Comparison of ENCODE assay signal across 1 cellular context in the genomic region with DNA sequence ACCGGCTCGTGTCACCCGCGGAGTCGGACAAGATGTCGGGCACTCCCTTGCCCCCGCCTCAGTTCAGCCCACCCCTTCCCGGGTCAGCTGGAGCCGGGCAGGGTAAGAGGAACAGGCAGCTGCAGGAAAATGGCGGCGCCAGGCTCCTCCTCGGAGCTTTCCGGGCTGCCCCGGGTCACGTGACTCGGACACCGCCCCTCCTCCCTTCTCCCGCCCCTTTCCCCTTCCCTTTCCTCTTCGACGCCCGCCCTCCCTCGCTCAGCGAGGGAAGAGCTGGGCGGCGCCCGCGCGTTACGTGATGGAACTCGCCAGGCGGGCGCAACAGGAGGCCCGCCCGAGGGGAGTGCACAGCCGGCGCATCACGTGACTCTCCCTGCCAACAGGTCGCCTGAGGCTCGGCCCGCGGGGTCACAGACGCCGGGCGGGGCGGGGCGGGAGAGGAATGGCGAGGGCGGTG.
A peak's percentile ranks its signal among the peaks of the same experiment; 100 is the strongest.
TF ChIP-seq lines count a peak whose summit lies in the region.

A gene with protein sequence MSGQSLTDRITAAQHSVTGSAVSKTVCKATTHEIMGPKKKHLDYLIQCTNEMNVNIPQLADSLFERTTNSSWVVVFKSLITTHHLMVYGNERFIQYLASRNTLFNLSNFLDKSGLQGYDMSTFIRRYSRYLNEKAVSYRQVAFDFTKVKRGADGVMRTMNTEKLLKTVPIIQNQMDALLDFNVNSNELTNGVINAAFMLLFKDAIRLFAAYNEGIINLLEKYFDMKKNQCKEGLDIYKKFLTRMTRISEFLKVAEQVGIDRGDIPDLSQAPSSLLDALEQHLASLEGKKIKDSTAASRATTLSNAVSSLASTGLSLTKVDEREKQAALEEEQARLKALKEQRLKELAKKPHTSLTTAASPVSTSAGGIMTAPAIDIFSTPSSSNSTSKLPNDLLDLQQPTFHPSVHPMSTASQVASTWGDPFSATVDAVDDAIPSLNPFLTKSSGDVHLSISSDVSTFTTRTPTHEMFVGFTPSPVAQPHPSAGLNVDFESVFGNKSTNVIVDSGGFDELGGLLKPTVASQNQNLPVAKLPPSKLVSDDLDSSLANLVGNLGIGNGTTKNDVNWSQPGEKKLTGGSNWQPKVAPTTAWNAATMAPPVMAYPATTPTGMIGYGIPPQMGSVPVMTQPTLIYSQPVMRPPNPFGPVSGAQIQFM (minus strand): TSS at position 134 of the 457 bp plus-strand sequence. CDS start 304 bp downstream, outside the sequence.

TF ChIP-seq in HepG2, 621 proteins besides CTCF, POLR2A, EP300 and RAD21 (continued from another document and continues in another):
- TF ChIP-seq, protein P1, sequence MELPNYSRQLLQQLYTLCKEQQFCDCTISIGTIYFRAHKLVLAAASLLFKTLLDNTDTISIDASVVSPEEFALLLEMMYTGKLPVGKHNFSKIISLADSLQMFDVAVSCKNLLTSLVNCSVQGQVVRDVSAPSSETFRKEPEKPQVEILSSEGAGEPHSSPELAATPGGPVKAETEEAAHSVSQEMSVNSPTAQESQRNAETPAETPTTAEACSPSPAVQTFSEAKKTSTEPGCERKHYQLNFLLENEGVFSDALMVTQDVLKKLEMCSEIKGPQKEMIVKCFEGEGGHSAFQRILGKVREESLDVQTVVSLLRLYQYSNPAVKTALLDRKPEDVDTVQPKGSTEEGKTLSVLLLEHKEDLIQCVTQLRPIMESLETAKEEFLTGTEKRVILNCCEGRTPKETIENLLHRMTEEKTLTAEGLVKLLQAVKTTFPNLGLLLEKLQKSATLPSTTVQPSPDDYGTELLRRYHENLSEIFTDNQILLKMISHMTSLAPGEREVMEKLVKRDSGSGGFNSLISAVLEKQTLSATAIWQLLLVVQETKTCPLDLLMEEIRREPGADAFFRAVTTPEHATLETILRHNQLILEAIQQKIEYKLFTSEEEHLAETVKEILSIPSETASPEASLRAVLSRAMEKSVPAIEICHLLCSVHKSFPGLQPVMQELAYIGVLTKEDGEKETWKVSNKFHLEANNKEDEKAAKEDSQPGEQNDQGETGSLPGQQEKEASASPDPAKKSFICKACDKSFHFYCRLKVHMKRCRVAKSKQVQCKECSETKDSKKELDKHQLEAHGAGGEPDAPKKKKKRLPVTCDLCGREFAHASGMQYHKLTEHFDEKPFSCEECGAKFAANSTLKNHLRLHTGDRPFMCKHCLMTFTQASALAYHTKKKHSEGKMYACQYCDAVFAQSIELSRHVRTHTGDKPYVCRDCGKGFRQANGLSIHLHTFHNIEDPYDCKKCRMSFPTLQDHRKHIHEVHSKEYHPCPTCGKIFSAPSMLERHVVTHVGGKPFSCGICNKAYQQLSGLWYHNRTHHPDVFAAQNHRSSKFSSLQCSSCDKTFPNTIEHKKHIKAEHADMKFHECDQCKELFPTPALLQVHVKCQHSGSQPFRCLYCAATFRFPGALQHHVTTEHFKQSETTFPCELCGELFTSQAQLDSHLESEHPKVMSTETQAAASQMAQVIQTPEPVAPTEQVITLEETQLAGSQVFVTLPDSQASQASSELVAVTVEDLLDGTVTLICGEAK (IDR thresholded peaks at IDR 0.05), result no peak
- TF ChIP-seq, protein P1 (CRISPR knock-in tag; IDR thresholded peaks at IDR 0.05), result peak; percentile 45; the same call in 1 of the 2 replicates
- TF ChIP-seq, protein P2, sequence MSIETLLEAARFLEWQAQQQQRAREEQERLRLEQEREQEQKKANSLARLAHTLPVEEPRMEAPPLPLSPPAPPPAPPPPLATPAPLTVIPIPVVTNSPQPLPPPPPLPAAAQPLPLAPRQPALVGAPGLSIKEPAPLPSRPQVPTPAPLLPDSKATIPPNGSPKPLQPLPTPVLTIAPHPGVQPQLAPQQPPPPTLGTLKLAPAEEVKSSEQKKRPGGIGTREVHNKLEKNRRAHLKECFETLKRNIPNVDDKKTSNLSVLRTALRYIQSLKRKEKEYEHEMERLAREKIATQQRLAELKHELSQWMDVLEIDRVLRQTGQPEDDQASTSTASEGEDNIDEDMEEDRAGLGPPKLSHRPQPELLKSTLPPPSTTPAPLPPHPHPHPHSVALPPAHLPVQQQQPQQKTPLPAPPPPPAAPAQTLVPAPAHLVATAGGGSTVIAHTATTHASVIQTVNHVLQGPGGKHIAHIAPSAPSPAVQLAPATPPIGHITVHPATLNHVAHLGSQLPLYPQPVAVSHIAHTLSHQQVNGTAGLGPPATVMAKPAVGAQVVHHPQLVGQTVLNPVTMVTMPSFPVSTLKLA (IDR thresholded peaks at IDR 0.05), result peak; percentile 70
- TF ChIP-seq PCBP2 (optimal IDR thresholded peaks at IDR 0.05; ENCODE audit: low read depth, low read length, poor library complexity, severe bottlenecking), result no peak
- peak; percentile 70; the same call in 1 of the 2 replicates for TF ChIP-seq KLF12 (CRISPR knock-in tag; IDR thresholded peaks at IDR 0.05; ENCODE audit: borderline replicate concordance)
- TF ChIP-seq, protein P3, sequence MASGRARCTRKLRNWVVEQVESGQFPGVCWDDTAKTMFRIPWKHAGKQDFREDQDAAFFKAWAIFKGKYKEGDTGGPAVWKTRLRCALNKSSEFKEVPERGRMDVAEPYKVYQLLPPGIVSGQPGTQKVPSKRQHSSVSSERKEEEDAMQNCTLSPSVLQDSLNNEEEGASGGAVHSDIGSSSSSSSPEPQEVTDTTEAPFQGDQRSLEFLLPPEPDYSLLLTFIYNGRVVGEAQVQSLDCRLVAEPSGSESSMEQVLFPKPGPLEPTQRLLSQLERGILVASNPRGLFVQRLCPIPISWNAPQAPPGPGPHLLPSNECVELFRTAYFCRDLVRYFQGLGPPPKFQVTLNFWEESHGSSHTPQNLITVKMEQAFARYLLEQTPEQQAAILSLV (CRISPR knock-in tag; IDR thresholded peaks at IDR 0.05; ENCODE audit: borderline replicate concordance), result peak; percentile 80
- TF ChIP-seq ZNF556 (CRISPR knock-in tag; IDR thresholded peaks at IDR 0.05; ENCODE audit: borderline replicate concordance), result no peak
- TF ChIP-seq ARNTL (CRISPR knock-in tag; IDR thresholded peaks at IDR 0.05), result peak; percentile 75
- no peak for TF ChIP-seq WIZ (CRISPR knock-in tag; IDR thresholded peaks at IDR 0.05)
- TF ChIP-seq KLF16 (CRISPR knock-in tag; IDR thresholded peaks at IDR 0.05), result peak in 1 of 2 experiments; percentile 82; a peak in 1 of 4 replicates
- TF ChIP-seq, protein P4, sequence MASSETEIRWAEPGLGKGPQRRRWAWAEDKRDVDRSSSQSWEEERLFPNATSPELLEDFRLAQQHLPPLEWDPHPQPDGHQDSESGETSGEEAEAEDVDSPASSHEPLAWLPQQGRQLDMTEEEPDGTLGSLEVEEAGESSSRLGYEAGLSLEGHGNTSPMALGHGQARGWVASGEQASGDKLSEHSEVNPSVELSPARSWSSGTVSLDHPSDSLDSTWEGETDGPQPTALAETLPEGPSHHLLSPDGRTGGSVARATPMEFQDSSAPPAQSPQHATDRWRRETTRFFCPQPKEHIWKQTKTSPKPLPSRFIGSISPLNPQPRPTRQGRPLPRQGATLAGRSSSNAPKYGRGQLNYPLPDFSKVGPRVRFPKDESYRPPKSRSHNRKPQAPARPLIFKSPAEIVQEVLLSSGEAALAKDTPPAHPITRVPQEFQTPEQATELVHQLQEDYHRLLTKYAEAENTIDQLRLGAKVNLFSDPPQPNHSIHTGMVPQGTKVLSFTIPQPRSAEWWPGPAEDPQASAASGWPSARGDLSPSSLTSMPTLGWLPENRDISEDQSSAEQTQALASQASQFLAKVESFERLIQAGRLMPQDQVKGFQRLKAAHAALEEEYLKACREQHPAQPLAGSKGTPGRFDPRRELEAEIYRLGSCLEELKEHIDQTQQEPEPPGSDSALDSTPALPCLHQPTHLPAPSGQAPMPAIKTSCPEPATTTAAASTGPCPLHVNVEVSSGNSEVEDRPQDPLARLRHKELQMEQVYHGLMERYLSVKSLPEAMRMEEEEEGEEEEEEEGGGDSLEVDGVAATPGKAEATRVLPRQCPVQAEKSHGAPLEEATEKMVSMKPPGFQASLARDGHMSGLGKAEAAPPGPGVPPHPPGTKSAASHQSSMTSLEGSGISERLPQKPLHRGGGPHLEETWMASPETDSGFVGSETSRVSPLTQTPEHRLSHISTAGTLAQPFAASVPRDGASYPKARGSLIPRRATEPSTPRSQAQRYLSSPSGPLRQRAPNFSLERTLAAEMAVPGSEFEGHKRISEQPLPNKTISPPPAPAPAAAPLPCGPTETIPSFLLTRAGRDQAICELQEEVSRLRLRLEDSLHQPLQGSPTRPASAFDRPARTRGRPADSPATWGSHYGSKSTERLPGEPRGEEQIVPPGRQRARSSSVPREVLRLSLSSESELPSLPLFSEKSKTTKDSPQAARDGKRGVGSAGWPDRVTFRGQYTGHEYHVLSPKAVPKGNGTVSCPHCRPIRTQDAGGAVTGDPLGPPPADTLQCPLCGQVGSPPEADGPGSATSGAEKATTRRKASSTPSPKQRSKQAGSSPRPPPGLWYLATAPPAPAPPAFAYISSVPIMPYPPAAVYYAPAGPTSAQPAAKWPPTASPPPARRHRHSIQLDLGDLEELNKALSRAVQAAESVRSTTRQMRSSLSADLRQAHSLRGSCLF (CRISPR knock-in tag; IDR thresholded peaks at IDR 0.05; ENCODE audit: borderline replicate concordance), result no peak
- no peak for TF ChIP-seq ZNF598 (CRISPR knock-in tag; IDR thresholded peaks at IDR 0.05; ENCODE audit: borderline replicate concordance)
- TF ChIP-seq TBP (CRISPR knock-in tag; IDR thresholded peaks at IDR 0.05), result no peak
- no peak for TF ChIP-seq ZNF446 (CRISPR knock-in tag; IDR thresholded peaks at IDR 0.05)
- TF ChIP-seq KDM1A (CRISPR knock-in tag; IDR thresholded peaks at IDR 0.05), result no peak
- TF ChIP-seq AGO1 (IDR thresholded peaks at IDR 0.05; ENCODE audit: low read depth, low read length, poor library complexity, severe bottlenecking), result peak; percentile 39
- no peak for TF ChIP-seq FOXC1 (CRISPR knock-in tag; IDR thresholded peaks at IDR 0.05; ENCODE audit: borderline replicate concordance)
- no peak for TF ChIP-seq ATRX (CRISPR knock-in tag; IDR thresholded peaks at IDR 0.05; ENCODE audit: borderline replicate concordance)
- TF ChIP-seq, protein P5, sequence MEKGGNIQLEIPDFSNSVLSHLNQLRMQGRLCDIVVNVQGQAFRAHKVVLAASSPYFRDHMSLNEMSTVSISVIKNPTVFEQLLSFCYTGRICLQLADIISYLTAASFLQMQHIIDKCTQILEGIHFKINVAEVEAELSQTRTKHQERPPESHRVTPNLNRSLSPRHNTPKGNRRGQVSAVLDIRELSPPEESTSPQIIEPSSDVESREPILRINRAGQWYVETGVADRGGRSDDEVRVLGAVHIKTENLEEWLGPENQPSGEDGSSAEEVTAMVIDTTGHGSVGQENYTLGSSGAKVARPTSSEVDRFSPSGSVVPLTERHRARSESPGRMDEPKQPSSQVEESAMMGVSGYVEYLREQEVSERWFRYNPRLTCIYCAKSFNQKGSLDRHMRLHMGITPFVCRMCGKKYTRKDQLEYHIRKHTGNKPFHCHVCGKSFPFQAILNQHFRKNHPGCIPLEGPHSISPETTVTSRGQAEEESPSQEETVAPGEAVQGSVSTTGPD (CRISPR knock-in tag; IDR thresholded peaks at IDR 0.05), result no peak
- peak; percentile 70 for TF ChIP-seq U2AF1 (optimal IDR thresholded peaks at IDR 0.05; ENCODE audit: low read depth, low read length)
- no peak for TF ChIP-seq HOXA7 (CRISPR knock-in tag; IDR thresholded peaks at IDR 0.05)
- TF ChIP-seq PAX8 (CRISPR knock-in tag; IDR thresholded peaks at IDR 0.05; ENCODE audit: borderline replicate concordance), result no peak
- TF ChIP-seq, protein P6, sequence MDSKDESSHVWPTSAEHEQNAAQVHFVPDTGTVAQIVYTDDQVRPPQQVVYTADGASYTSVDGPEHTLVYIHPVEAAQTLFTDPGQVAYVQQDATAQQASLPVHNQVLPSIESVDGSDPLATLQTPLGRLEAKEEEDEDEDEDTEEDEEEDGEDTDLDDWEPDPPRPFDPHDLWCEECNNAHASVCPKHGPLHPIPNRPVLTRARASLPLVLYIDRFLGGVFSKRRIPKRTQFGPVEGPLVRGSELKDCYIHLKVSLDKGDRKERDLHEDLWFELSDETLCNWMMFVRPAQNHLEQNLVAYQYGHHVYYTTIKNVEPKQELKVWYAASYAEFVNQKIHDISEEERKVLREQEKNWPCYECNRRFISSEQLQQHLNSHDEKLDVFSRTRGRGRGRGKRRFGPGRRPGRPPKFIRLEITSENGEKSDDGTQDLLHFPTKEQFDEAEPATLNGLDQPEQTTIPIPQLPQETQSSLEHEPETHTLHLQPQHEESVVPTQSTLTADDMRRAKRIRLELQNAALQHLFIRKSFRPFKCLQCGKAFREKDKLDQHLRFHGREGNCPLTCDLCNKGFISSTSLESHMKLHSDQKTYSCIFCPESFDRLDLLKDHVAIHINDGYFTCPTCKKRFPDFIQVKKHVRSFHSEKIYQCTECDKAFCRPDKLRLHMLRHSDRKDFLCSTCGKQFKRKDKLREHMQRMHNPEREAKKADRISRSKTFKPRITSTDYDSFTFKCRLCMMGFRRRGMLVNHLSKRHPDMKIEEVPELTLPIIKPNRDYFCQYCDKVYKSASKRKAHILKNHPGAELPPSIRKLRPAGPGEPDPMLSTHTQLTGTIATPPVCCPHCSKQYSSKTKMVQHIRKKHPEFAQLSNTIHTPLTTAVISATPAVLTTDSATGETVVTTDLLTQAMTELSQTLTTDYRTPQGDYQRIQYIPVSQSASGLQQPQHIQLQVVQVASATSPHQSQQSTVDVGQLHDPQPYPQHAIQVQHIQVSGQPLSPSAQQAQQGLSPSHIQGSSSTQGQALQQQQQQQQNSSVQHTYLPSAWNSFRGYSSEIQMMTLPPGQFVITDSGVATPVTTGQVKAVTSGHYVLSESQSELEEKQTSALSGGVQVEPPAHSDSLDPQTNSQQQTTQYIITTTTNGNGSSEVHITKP (CRISPR knock-in tag; IDR thresholded peaks at IDR 0.05; ENCODE audit: low read depth), result peak; percentile 90
- 0 out of 2 replicates have a peak, but pooled peaks have one; percentile 49 for TF ChIP-seq ZNF564 (CRISPR knock-in tag; IDR thresholded peaks at IDR 0.05)
- TF ChIP-seq NFYC (CRISPR knock-in tag; IDR thresholded peaks at IDR 0.05), result peak; percentile 59
- no peak for TF ChIP-seq ZBTB42 (CRISPR knock-in tag; IDR thresholded peaks at IDR 0.05)
